In genomic region chr12:45732936-45733335, GRCh38 we compare ENCODE assay signal across 8 cellular contexts. TPM values are rescaled to one million over a fixed set of nuclear protein-coding genes. Genes with fewer than 3 reads are reported as not detected.
DNase-seq lines count a peak whose midpoint lies in the region; ATAC-seq and TF ChIP-seq lines count a peak whose summit lies in the region.

No MANE protein-coding gene starts in this region.

- H4K20me1 ChIP-seq in BLaER1 (peaks cover 50% of the 10 kb centered on the region), Karpas-422 (ENCODE audit: insufficient read depth, low read depth, low read length) (no peaks in the 10 kb centered on the region)

- DNase-seq in Karpas-422 = no peak
- DNase-seq in cardiac fibroblast (ENCODE audit: low read depth in 2 of 2) = peak; percentile 11 to 32
- no peak for DNase-seq in natural killer cell treated with Interleukin-12 subunit alpha and Interleukin-12 subunit beta and Interleukin-15 and Interleukin-18, amount 100 ng/mL, for 72 hours (ENCODE audit: low spot score)
- DNase-seq in omental fat pad (ENCODE audit: low spot score) = no peak

- no peak for TF ChIP-seq CTCF in cardiac fibroblast (IDR thresholded peaks at IDR 0.05; ENCODE audit: low read depth, low read length)
- TF ChIP-seq CTCF in omental fat pad (IDR thresholded peaks at IDR 0.05) = no peak

- H3K4me1 Mint-ChIP-seq in natural killer cell treated with Interleukin-12 subunit alpha and Interleukin-12 subunit beta and Interleukin-15 and Interleukin-18, amount 100 ng/mL, for 72 hours (ENCODE audit: low read depth in 2 of 2) = peaks cover 37 to 42% of the 10 kb centered on the region in 2 donors

- peaks cover 26% of the 10 kb centered on the region for H3K36me3 Mint-ChIP-seq in natural killer cell treated with Interleukin-12 subunit alpha and Interleukin-12 subunit beta and Interleukin-15 and Interleukin-18, amount 100 ng/mL, for 72 hours

- peak overlapping the region; percentile 80 for H3K4me2 ChIP-seq in BLaER1
- H3K4me2 ChIP-seq in Karpas-422 (ENCODE audit: low read depth, low read length, poor library complexity, severe bottlenecking) = peak overlapping the region; percentile 87

- H3K27me3 Mint-ChIP-seq in natural killer cell treated with Interleukin-12 subunit alpha and Interleukin-12 subunit beta and Interleukin-15 and Interleukin-18, amount 100 ng/mL, for 72 hours = no peaks in the 10 kb centered on the region

- H2AFZ ChIP-seq in Karpas-422 (ENCODE audit: low read length) = no peak overlapping the region

- H3K79me2 ChIP-seq in Karpas-422 (ENCODE audit: low read length) = peaks cover 75% of the 10 kb centered on the region

- H3K4me1 ChIP-seq in BLaER1 (peaks cover 16% of the 10 kb centered on the region), Karpas-422 (ENCODE audit: low read length) (peaks cover 30% of the 10 kb centered on the region)

- no peaks in the 10 kb centered on the region for H3K9me3 Mint-ChIP-seq in natural killer cell treated with Interleukin-12 subunit alpha and Interleukin-12 subunit beta and Interleukin-15 and Interleukin-18, amount 100 ng/mL, for 72 hours

- H3K9me2 ChIP-seq in Karpas-422 (replicated peaks; ENCODE audit: insufficient read depth, low read length) = no peaks in the 10 kb centered on the region

- H3K27ac ChIP-seq in BLaER1 = 0 out of 2 replicates have a peak overlapping the region, but pooled peaks have one; percentile 10
- no peak overlapping the region for H3K27ac ChIP-seq in Karpas-422 (ENCODE audit: low read length)

- peak overlapping the region; percentile 78 to 99 for H3K27ac Mint-ChIP-seq in natural killer cell treated with Interleukin-12 subunit alpha and Interleukin-12 subunit beta and Interleukin-15 and Interleukin-18, amount 100 ng/mL, for 72 hours

- H3K4me3 ChIP-seq in BLaER1 (peak overlapping the region; percentile 40; the same call in 1 of the 2 replicates), Karpas-422 (ENCODE audit: low read length) (peak overlapping the region; percentile 88; the same call in 1 of the 2 replicates), cardiac fibroblast (replicated peaks in 1 of 2; ENCODE audit: low read depth in 2 of 2, low read length in 2 of 2) (no peak overlapping the region)

- peak overlapping the region; percentile 89 for H3K4me3 Mint-ChIP-seq in natural killer cell treated with Interleukin-12 subunit alpha and Interleukin-12 subunit beta and Interleukin-15 and Interleukin-18, amount 100 ng/mL, for 72 hours

- no peaks in the 10 kb centered on the region for H3K27me3 ChIP-seq in BLaER1
- H3K27me3 ChIP-seq in Karpas-422 (ENCODE audit: low read length) = no peaks in the 10 kb centered on the region

- ATAC-seq in natural killer cell treated with Interleukin-12 subunit alpha and Interleukin-12 subunit beta and Interleukin-15 and Interleukin-18, amount 100 ng/mL, for 72 hours = no peak
- ATAC-seq in omental fat pad (ENCODE audit: low FRiP score) (no peak), GM19328 (IDR thresholded peaks at IDR 0.05; ENCODE audit: unreplicated experiment) (no peak), HG03439 (IDR thresholded peaks at IDR 0.05; ENCODE audit: unreplicated experiment) (no peak), esophagus mucosa (no peak)

- H3K9ac ChIP-seq in BLaER1 (peak overlapping the region; percentile 42; the same call in 1 of the 2 replicates), Karpas-422 (ENCODE audit: low read length) (peak overlapping the region; percentile 18; the same call in 1 of the 2 replicates)

- H3K9me3 ChIP-seq in BLaER1 (peaks cover 15% of the 10 kb centered on the region), Karpas-422 (ENCODE audit: low read length) (no peaks in the 10 kb centered on the region)

- H3K36me3 ChIP-seq in BLaER1 (peaks cover 34% of the 10 kb centered on the region), Karpas-422 (ENCODE audit: insufficient read depth, low read length) (peaks cover 48% of the 10 kb centered on the region)

RNA-seq across cellular contexts. Expression of gene ARID2, which starts 3.4 kb away (rescaled TPM):
- 28.4 and 61.9 TPM in 2 replicates for total RNA-seq in Karpas-422 (2014; rRNA removed; shearing (Covaris generic); ENCODE audit: low replicate concordance)
- 100 to 1,000 TPM; 116 to 133 TPM for total RNA-seq in natural killer cell treated with Interleukin-12 subunit alpha and Interleukin-12 subunit beta and Interleukin-15 and Interleukin-18, amount 100 ng/mL, for 72 hours
- 10 to 100 TPM; 18.5 to 40.7 (median 27.3) TPM for total RNA-seq in omental fat pad
- 20.0 TPM for total RNA-seq in esophagus mucosa

Comparison
In these comparisons a context has a peak if more than half of its experiments do, and no peak if none do; other contexts are left out.
1. H3K4me3 ChIP-seq: peak in BLaER1 (single experiment) and Karpas-422 (single experiment); none in cardiac fibroblast (0 of 2).
2. DNase-seq: peak in cardiac fibroblast (2 of 2); none in Karpas-422 (single experiment), natural killer cell treated with Interleukin-12 subunit alpha and Interleukin-12 subunit beta and Interleukin-15 and Interleukin-18, amount 100 ng/mL, for 72 hours (single experiment) and omental fat pad (single experiment).